In the genomic region with DNA sequence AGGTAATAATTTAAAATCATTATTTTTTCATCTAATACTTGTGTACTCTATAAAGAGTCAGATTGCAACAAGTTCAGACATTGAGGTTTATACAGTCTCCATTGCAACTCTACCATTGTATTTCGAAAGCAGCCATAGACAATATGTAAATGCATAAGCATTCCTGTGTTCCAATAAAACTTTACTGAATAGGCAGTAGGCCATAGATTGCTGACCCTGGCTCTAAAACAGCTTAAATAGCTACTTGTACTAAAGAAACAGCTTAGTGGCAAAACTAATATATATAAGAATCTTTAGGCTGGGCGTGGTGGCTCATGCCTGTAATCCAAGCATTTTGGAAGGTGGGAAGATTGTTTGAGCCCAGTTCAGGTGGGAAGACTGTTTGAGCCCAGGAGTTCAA, we compare ENCODE assay signal across 35 cellular contexts.
"Had no signal": no experiment of that assay in that cellular context is flagged by ENCODE, and none has a peak within 500 bp of the region (broad histone marks: within the 10 kb centered on the region; RNA-seq: fewer than 3 reads in every experiment).

No MANE protein-coding gene starts in this region.

- H3K4me2 ChIP-seq: KMS-11 had no signal

- H3K4me3 ChIP-seq: MG63 had no signal

- H3K9me3 ChIP-seq: MG63 had no signal

- H3K36me3 ChIP-seq: MG63 had no signal

- H3K27ac ChIP-seq: KMS-11 had no signal

- DNase-seq: Karpas-422, Kasumi-1, MG63, MM.1S, MV-4-11, NCI-H1048, NCI-H1092, NCI-H1092 treated with DMSO at 0.1 percent for 48 hours, NCI-H1105, NCI-H1105 treated with DMSO at 0.1 percent for 48 hours, NCI-H1417, NCI-H1417 treated with DMSO at 0.1 percent for 48 hours, NCI-H1436, NCI-H1436 treated with DMSO at 0.1 percent for 48 hours, NCI-H146, NCI-H1694, NCI-H1694 treated with DMSO at 0.1 percent for 48 hours, NCI-H187, NCI-H187 treated with DMSO at 0.1 percent for 48 hours, NCI-H1930, NCI-H2029, NCI-H2029 treated with DMSO at 0.1 percent for 48 hours, NCI-H2081, NCI-H2081 treated with DMSO at 0.1 percent for 48 hours, NCI-H2107, NCI-H2171, NCI-H2171 treated with DMSO at 0.1 percent for 48 hours, NCI-H2227 treated with DMSO at 0.1 percent for 48 hours, NCI-H226, NCI-H345, NCI-H446, NCI-H446 treated with DMSO at 0.1 percent for 48 hours, NCI-H510A, NCI-H510A treated with DMSO at 0.1 percent for 48 hours had no signal

- H3K27me3 ChIP-seq: MG63 had no signal
